In the genomic region with DNA sequence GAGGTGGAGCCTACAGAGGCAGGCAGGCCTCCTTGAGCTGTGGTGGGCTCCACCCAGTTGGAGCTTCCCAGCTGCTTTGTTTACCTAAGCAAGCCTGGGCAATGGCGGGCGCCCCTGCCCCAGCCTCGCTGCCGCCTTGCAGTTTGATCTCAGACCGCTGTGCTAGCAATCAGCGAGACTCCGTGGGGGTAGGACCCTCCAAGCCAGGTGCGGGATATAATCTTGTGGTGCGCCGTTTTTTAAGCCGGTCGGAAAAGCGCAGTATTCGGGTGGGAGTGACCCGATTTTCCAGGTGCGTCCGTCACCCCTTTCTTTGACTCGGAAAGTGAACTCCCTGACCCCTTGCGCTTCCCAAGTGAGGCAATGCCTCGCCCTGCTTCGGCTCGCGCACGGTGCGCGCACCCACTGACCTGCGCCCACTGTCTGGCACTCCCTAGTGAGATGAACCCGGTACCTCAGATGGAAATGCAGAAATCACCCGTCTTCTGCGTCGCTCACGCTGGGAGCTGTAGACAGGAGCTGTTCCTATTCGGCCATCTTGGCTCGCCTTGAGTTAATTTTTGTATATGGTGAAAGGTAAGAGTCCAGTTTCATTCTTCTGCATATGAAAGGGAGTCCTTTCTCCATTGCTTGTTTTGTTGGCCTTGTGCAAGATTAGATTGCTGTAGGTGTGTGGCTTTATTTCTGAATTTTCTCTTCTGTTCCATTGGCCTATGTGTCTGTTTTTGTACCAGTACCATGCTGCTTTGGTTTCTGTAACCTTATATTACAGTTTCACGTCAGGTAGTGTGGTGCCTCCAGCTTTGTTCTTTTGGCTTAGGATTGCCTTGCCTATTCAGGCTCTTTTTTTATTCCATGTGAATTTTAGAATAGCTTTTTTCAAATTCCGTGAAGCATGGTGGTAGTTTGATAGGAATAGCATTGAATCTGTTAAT, we compare ENCODE assay signal across 8 cellular contexts.
DNase-seq lines count a peak whose midpoint lies in the region; FAIRE-seq and TF ChIP-seq lines count a peak whose summit lies in the region.
"Not testable (repeated sequence)": the region's sequence is repeated elsewhere in the genome, so short reads cannot be mapped to it uniquely, and the experiment has no call there.

No MANE protein-coding gene starts in this region.

- H2AK5ac ChIP-seq in H1 (ENCODE audit: low read depth, low read length): not testable (repeated sequence)

- H3K27me3 ChIP-seq in Caco-2 (replicated peaks; ENCODE audit: control insufficient read depth, insufficient read depth, low read length); HUES6 (ENCODE audit: control insufficient read depth, insufficient read depth, low read length); H1 (replicated peaks in 1 of 4; ENCODE audit: control insufficient read depth in 3 of 4, extremely low read depth in 1 of 4, insufficient read depth in 3 of 4, low read length in 3 of 4): not testable (repeated sequence)

- not testable (repeated sequence) for H3K27me3 Mint-ChIP-seq in Caco-2 (ENCODE audit: insufficient read depth, unreplicated experiment); nephron (ENCODE audit: low read depth); type B pancreatic cell

- H3K56ac ChIP-seq in H1 (replicated peaks; ENCODE audit: insufficient read length, low read depth, low read length): not testable (repeated sequence)

- H2BK5ac ChIP-seq in H1 (ENCODE audit: low read depth, low read length): not testable (repeated sequence)

- H3K9me3 Mint-ChIP-seq in Caco-2 (ENCODE audit: unreplicated experiment); nephron; type B pancreatic cell: not testable (repeated sequence)

- not testable (repeated sequence) for TF ChIP-seq EP300 in H1 (IDR thresholded peaks at IDR 0.05; ENCODE audit: borderline replicate concordance in 1 of 2, low read depth in 2 of 2, low read length in 2 of 2)

- not testable (repeated sequence) for H3K79me1 ChIP-seq in H1 (ENCODE audit: low read depth, low read length)

- H2BK20ac ChIP-seq in H1 (ENCODE audit: low read length): not testable (repeated sequence)

- H4K5ac ChIP-seq in H1 (ENCODE audit: insufficient read length, low read depth, low read length): not testable (repeated sequence)

- TSS peak; percentile 38 for BruUV-seq in Caco-2 (replicated peaks; lab: Mats Ljungman, UMichigan)

- not testable (repeated sequence) for H4K91ac ChIP-seq in H1 (replicated peaks; ENCODE audit: insufficient read length, low read length)

- intact Hi-C loops in Caco-2 (cut with micrococcal nuclease; ENCODE audit: unreplicated experiment): not testable (repeated sequence)

- not testable (repeated sequence) for H3K4ac ChIP-seq in H1 (replicated peaks; ENCODE audit: insufficient read length, low read depth, low read length)

- peaks cover 12% of the 10 kb centered on the region for H3K36me3 Mint-ChIP-seq in Caco-2 (ENCODE audit: insufficient read depth, unreplicated experiment)
- H3K36me3 Mint-ChIP-seq in nephron (ENCODE audit: low read depth); type B pancreatic cell: not testable (repeated sequence)

- not testable (repeated sequence) for H3K14ac ChIP-seq in H1 (ENCODE audit: insufficient read length)

- DNase-seq in Caco-2 (peak; percentile 57 to 66), NCI-H2029 treated with DMSO at 0.1 percent for 48 hours (lab: John Stamatoyannopoulos, UW) (peak; percentile 33), NCI-H345 treated with DMSO at 0.1 percent for 48 hours (lab: John Stamatoyannopoulos, UW; ENCODE audit: unreplicated experiment) (peak; percentile 26), NCI-H82 treated with DMSO at 0.1 percent for 48 hours (lab: John Stamatoyannopoulos, UW; ENCODE audit: unreplicated experiment) (peak; percentile 43)
- DNase-seq in H1 (ENCODE audit: low read depth in 1 of 2, low spot score in 2 of 2); type B pancreatic cell (ENCODE audit: extremely low spot score, unreplicated experiment): not testable (repeated sequence)

- POLR2A ChIA-PET in Caco-2 (lab: Charles Lee): not testable (repeated sequence)
- POLR2A ChIA-PET in H1 (lab: Charles Lee; ENCODE audit: partially characterized antibody): interaction anchor here (0.6 to 1.3 kb wide), 4 partner anchors 13 to 64 kb away, joined by 3 read pairs; no protein-coding TSS in a partner anchor

- H3K4me3 ChIP-seq in Caco-2 (ENCODE audit: low read depth, low read length) (peak overlapping the region; percentile 72), HUES6 (ENCODE audit: low read depth, low read length) (peak overlapping the region; percentile 58), H1 (ENCODE audit: extremely low read depth in 1 of 4, insufficient read depth in 2 of 4, low read depth in 3 of 4, low read length in 4 of 4) (peak overlapping the region in 3 of 4 experiments; percentile 1 to 48 (median 37); a peak in 2 of 8 replicates)

- FAIRE-seq in H1 (lab: Jason Lieb, UNC): not testable (repeated sequence)

- peaks cover 13% of the 10 kb centered on the region for H3K4me1 ChIP-seq in Caco-2
- H3K4me1 ChIP-seq in HUES6 (ENCODE audit: control insufficient read depth, insufficient read depth, low read length); H1 (replicated peaks in 1 of 4; ENCODE audit: control insufficient read depth in 3 of 4, insufficient read depth in 4 of 4, low read length in 3 of 4): not testable (repeated sequence)

- not testable (repeated sequence) for H2AFZ ChIP-seq in H1 (ENCODE audit: low read length)

- not testable (repeated sequence) for TF ChIP-seq POLR2A in H1 (IDR thresholded peaks at IDR 0.05; ENCODE audit: control extremely low read depth in 1 of 2, low read depth in 2 of 2, low read length in 2 of 2)

- H2BK12ac ChIP-seq in H1 (ENCODE audit: low read depth, low read length): not testable (repeated sequence)

- not testable (repeated sequence) for H3K23ac ChIP-seq in H1 (ENCODE audit: insufficient read length)

- TF ChIP-seq RAD21 in H1 (IDR thresholded peaks at IDR 0.05 in 1 of 2, conservative IDR thresholded peaks at IDR 0.05 in 1 of 2; ENCODE audit: low read depth in 2 of 2, low read length in 2 of 2): not testable (repeated sequence)

- H2BK120ac ChIP-seq in H1 (replicated peaks; ENCODE audit: low read depth, low read length): not testable (repeated sequence)

- not testable (repeated sequence) for H4K20me1 ChIP-seq in H1 (replicated peaks in 1 of 2; ENCODE audit: control insufficient read depth in 1 of 2, insufficient read depth in 2 of 2, low read length in 2 of 2)

- not testable (repeated sequence) for H3K79me2 ChIP-seq in H1 (ENCODE audit: control insufficient read depth in 1 of 2, insufficient read depth in 2 of 2, low read length in 2 of 2)

- not testable (repeated sequence) for H4K8ac ChIP-seq in H1 (ENCODE audit: extremely low read depth, insufficient read depth, low read length)

- H3K4me2 ChIP-seq in H1 (ENCODE audit: insufficient read depth in 1 of 2, low read depth in 2 of 2, low read length in 2 of 2): peak overlapping the region; percentile 33 to 49; a peak in 2 of 4 replicates

- TF ChIP-seq CTCF in Caco-2 (IDR thresholded peaks at IDR 0.05; ENCODE audit: insufficient read depth in 1 of 2, low read depth in 1 of 2, low read length in 1 of 2, severe bottlenecking in 1 of 2, unreplicated experiment in 1 of 2); H1 (IDR thresholded peaks at IDR 0.05; ENCODE audit: control extremely low read depth in 1 of 3, insufficient read depth in 1 of 3, low read depth in 1 of 3, low read length in 3 of 3); nephron (IDR thresholded peaks at IDR 0.05; ENCODE audit: unreplicated experiment in 3 of 3); type B pancreatic cell (conservative IDR thresholded peaks at IDR 0.05): not testable (repeated sequence)

- H3K9me3 ChIP-seq in Caco-2; HUES6 (ENCODE audit: control insufficient read depth, insufficient read depth, low read depth, low read length); H1 (ENCODE audit: insufficient read depth in 2 of 2, low read depth in 1 of 2, low read length in 1 of 2): not testable (repeated sequence)

- WGBS in H1 (ENCODE audit: extremely low coverage in 1 of 2, insufficient coverage in 1 of 2, insufficient read length in 1 of 2, insufficient replicate concordance in 2 of 2, low coverage in 1 of 2, low lambda C conversion rate in 2 of 2, missing lambda C conversion rate in 1 of 2), 2 experiments: 77% methylated on average over 31 of the region's 36 CpGs; no CpG with 5 or more reads in 1 of the 2 experiments

- peak overlapping the region; percentile 94 for H3K27ac Mint-ChIP-seq in Caco-2 (ENCODE audit: unreplicated experiment)
- H3K27ac Mint-ChIP-seq in nephron: not testable (repeated sequence)
- H3K27ac Mint-ChIP-seq in type B pancreatic cell: peak overlapping the region; percentile 83

- not testable (repeated sequence) for H3K18ac ChIP-seq in H1 (ENCODE audit: extremely low read depth, low read length)

- H2BK15ac ChIP-seq in H1 (ENCODE audit: low read length): not testable (repeated sequence)

- H3K36me3 ChIP-seq in Caco-2 (ENCODE audit: control insufficient read depth, insufficient read depth, low read length); HUES6 (ENCODE audit: control insufficient read depth, insufficient read depth, low read length); H1 (ENCODE audit: control insufficient read depth in 2 of 4, insufficient read depth in 4 of 4, low read length in 3 of 4): not testable (repeated sequence)

- CTCF ChIA-PET in Caco-2 (lab: Charles Lee) (interaction anchor here (1.2 kb wide), 1 partner anchor 12 kb away, joined by 6 read pairs; no protein-coding TSS in a partner anchor), H1 (lab: Charles Lee; ENCODE audit: partially characterized antibody) (interaction anchor here (0.8 to 3.4 kb wide), 3 partner anchors 9 to 272 kb away, joined by 3 to 20 read pairs (median 6); no protein-coding TSS in a partner anchor)

- peak overlapping the region; percentile 62 for H3K9ac ChIP-seq in HUES6 (ENCODE audit: low read length)
- H3K9ac ChIP-seq in H1 (replicated peaks in 1 of 4; ENCODE audit: extremely low read depth in 1 of 4, low read depth in 3 of 4, low read length in 3 of 4): not testable (repeated sequence)

- not testable (repeated sequence) for H3K4me1 Mint-ChIP-seq in Caco-2 (ENCODE audit: low read depth, unreplicated experiment); nephron; type B pancreatic cell (ENCODE audit: unreplicated experiment)

- H3K4me3 Mint-ChIP-seq in Caco-2 (ENCODE audit: unreplicated experiment): peak overlapping the region; percentile 98
- peak overlapping the region in 2 of 3 experiments; percentile 9 to 50 for H3K4me3 Mint-ChIP-seq in nephron
- H3K4me3 Mint-ChIP-seq in type B pancreatic cell: peak overlapping the region; percentile 69

- H3K27ac ChIP-seq in HUES6 (ENCODE audit: low read depth, low read length); H1 (ENCODE audit: low read depth, low read length): not testable (repeated sequence)

- not testable (repeated sequence) for H3K23me2 ChIP-seq in H1 (ENCODE audit: low read depth, low read length)

Comparison
In these comparisons a context has a peak if more than half of its experiments do, and no peak if none do; other contexts are left out.
1. H3K4me3 Mint-ChIP-seq: peak in every context shown above with its lines; median percentile 98 in Caco-2; 69 in type B pancreatic cell; 30 in nephron.